In the genomic region with DNA sequence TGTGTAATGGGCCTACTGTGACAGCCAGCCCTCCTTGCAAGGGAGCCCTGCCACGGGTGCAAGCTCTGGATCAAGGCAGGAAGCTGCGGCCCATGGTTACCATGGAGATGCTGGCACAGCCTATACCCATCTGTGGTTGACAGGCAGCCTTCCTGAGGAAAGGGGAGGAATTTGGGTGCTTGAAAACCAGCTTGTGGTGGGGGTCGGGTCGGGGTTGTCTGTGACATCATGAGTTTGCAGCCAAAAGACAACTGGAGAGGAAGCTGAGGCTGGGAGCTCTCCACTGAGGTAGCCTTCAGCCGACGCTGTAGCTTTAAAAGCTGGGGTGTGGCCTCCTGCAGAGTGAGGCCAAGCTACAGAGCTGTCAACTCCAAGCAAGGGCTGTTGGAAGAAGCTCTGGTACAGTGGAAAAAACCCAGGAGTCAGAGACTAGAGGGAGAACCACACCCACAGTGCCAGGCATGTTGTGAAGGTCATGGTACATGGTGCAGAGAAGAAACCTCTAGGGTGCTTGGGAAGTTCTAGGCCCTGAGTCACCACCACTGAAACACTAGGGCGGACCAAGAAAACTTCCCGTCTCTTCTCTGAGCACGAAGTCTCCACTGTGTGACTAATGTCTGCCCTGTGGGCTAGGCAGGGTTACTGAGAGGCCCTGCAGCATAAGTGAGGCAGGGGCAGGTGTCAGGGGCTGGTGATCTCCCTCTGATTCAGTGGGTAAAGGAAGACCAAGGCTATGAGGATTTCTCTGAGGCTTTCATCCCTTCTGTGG, we compare ENCODE assay signal across 1 cellular context.
TF ChIP-seq lines count a peak whose summit lies in the region.

No MANE protein-coding gene starts in this region.

TF ChIP-seq in GM12878, 131 proteins besides CTCF, POLR2A, EP300 and RAD21 (continues in another document):
- TF ChIP-seq, protein P1, sequence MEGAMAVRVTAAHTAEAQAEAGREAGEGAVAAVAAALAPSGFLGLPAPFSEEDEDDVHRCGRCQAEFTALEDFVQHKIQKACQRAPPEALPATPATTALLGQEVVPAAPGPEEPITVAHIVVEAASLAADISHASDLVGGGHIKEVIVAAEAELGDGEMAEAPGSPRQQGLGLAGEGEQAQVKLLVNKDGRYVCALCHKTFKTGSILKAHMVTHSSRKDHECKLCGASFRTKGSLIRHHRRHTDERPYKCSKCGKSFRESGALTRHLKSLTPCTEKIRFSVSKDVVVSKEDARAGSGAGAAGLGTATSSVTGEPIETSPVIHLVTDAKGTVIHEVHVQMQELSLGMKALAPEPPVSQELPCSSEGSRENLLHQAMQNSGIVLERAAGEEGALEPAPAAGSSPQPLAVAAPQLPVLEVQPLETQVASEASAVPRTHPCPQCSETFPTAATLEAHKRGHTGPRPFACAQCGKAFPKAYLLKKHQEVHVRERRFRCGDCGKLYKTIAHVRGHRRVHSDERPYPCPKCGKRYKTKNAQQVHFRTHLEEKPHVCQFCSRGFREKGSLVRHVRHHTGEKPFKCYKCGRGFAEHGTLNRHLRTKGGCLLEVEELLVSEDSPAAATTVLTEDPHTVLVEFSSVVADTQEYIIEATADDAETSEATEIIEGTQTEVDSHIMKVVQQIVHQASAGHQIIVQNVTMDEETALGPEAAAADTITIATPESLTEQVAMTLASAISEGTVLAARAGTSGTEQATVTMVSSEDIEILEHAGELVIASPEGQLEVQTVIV (IDR thresholded peaks at IDR 0.05; ENCODE audit: borderline replicate concordance, partially characterized antibody) = no peak
- TF ChIP-seq NFXL1 (IDR thresholded peaks at IDR 0.05; ENCODE audit: borderline replicate concordance) = no peak
- no peak for TF ChIP-seq FOS (IDR thresholded peaks at IDR 0.05; ENCODE audit: borderline replicate concordance, extremely low read depth, insufficient read length)
- no peak for TF ChIP-seq ASH2L (IDR thresholded peaks at IDR 0.05; ENCODE audit: borderline replicate concordance, low read depth)
- TF ChIP-seq EGR1 (IDR thresholded peaks at IDR 0.05; ENCODE audit: borderline replicate concordance in 1 of 2, low read depth in 2 of 2, low read length in 2 of 2) = no peak
- TF ChIP-seq FOXM1 (IDR thresholded peaks at IDR 0.05; ENCODE audit: low read depth, low read length) = peak; percentile 75; the same call in 1 of the 2 replicates
- TF ChIP-seq NFYA (IDR thresholded peaks at IDR 0.05; ENCODE audit: borderline replicate concordance, low read depth, low read length) = no peak
- TF ChIP-seq POLR2AphosphoS5 (IDR thresholded peaks at IDR 0.05; ENCODE audit: low read length) = no peak
- TF ChIP-seq IKZF2 (IDR thresholded peaks at IDR 0.05) = peak; percentile 74 to 75; a peak in 3 of 4 replicates
- TF ChIP-seq, protein P2, sequence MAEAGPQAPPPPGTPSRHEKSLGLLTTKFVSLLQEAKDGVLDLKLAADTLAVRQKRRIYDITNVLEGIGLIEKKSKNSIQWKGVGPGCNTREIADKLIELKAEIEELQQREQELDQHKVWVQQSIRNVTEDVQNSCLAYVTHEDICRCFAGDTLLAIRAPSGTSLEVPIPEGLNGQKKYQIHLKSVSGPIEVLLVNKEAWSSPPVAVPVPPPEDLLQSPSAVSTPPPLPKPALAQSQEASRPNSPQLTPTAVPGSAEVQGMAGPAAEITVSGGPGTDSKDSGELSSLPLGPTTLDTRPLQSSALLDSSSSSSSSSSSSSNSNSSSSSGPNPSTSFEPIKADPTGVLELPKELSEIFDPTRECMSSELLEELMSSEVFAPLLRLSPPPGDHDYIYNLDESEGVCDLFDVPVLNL (IDR thresholded peaks at IDR 0.05; ENCODE audit: low read depth, low read length) = no peak
- TF ChIP-seq POLR2AphosphoS2 (IDR thresholded peaks at IDR 0.05; ENCODE audit: low read depth, low read length) = no peak; the same call in 1 of the 2 replicates
- TF ChIP-seq CREM (IDR thresholded peaks at IDR 0.05; ENCODE audit: low read depth) = peak; percentile 38; the same call in 1 of the 2 replicates
- peak; percentile 32; the same call in 1 of the 2 replicates for TF ChIP-seq TCF12 (IDR thresholded peaks at IDR 0.05; ENCODE audit: low read depth, low read length)
- TF ChIP-seq SRF (IDR thresholded peaks at IDR 0.05; ENCODE audit: low read depth in 2 of 2, low read length in 2 of 2) = no peak
- TF ChIP-seq NR2C2 (IDR thresholded peaks at IDR 0.05; ENCODE audit: borderline replicate concordance, control insufficient read depth, insufficient read length, low read depth) = no peak
- TF ChIP-seq, protein P3, sequence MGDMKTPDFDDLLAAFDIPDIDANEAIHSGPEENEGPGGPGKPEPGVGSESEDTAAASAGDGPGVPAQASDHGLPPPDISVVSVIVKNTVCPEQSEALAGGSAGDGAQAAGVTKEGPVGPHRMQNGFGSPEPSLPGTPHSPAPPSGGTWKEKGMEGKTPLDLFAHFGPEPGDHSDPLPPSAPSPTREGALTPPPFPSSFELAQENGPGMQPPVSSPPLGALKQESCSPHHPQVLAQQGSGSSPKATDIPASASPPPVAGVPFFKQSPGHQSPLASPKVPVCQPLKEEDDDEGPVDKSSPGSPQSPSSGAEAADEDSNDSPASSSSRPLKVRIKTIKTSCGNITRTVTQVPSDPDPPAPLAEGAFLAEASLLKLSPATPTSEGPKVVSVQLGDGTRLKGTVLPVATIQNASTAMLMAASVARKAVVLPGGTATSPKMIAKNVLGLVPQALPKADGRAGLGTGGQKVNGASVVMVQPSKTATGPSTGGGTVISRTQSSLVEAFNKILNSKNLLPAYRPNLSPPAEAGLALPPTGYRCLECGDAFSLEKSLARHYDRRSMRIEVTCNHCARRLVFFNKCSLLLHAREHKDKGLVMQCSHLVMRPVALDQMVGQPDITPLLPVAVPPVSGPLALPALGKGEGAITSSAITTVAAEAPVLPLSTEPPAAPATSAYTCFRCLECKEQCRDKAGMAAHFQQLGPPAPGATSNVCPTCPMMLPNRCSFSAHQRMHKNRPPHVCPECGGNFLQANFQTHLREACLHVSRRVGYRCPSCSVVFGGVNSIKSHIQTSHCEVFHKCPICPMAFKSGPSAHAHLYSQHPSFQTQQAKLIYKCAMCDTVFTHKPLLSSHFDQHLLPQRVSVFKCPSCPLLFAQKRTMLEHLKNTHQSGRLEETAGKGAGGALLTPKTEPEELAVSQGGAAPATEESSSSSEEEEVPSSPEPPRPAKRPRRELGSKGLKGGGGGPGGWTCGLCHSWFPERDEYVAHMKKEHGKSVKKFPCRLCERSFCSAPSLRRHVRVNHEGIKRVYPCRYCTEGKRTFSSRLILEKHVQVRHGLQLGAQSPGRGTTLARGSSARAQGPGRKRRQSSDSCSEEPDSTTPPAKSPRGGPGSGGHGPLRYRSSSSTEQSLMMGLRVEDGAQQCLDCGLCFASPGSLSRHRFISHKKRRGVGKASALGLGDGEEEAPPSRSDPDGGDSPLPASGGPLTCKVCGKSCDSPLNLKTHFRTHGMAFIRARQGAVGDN (IDR thresholded peaks at IDR 0.05) = peak; percentile 87
- TF ChIP-seq BMI1 (IDR thresholded peaks at IDR 0.05; ENCODE audit: borderline replicate concordance) = peak; percentile 70; the same call in 1 of the 2 replicates
- peak; percentile 60 for TF ChIP-seq NR2F1 (conservative IDR thresholded peaks at IDR 0.05)
- TF ChIP-seq IRF5 (IDR thresholded peaks at IDR 0.05; ENCODE audit: borderline replicate concordance) = no peak
- peak; percentile 38; the same call in 1 of the 2 replicates for TF ChIP-seq ZNF592 (IDR thresholded peaks at IDR 0.05)
- TF ChIP-seq, protein P4, sequence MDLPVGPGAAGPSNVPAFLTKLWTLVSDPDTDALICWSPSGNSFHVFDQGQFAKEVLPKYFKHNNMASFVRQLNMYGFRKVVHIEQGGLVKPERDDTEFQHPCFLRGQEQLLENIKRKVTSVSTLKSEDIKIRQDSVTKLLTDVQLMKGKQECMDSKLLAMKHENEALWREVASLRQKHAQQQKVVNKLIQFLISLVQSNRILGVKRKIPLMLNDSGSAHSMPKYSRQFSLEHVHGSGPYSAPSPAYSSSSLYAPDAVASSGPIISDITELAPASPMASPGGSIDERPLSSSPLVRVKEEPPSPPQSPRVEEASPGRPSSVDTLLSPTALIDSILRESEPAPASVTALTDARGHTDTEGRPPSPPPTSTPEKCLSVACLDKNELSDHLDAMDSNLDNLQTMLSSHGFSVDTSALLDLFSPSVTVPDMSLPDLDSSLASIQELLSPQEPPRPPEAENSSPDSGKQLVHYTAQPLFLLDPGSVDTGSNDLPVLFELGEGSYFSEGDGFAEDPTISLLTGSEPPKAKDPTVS (IDR thresholded peaks at IDR 0.05; ENCODE audit: low read depth, low read length) = no peak
- TF ChIP-seq NKRF (conservative IDR thresholded peaks at IDR 0.05) = no peak
- no peak for TF ChIP-seq PKNOX1 (IDR thresholded peaks at IDR 0.05)
- no peak for TF ChIP-seq SREBF2 (IDR thresholded peaks at IDR 0.05; ENCODE audit: low read length)
- no peak for TF ChIP-seq RELA (IDR thresholded peaks at IDR 0.05; ENCODE audit: borderline replicate concordance, partially characterized antibody)
- TF ChIP-seq ZZZ3 (IDR thresholded peaks at IDR 0.05; ENCODE audit: control insufficient read depth, insufficient read length, low read depth) = no peak
- TF ChIP-seq, protein P5, sequence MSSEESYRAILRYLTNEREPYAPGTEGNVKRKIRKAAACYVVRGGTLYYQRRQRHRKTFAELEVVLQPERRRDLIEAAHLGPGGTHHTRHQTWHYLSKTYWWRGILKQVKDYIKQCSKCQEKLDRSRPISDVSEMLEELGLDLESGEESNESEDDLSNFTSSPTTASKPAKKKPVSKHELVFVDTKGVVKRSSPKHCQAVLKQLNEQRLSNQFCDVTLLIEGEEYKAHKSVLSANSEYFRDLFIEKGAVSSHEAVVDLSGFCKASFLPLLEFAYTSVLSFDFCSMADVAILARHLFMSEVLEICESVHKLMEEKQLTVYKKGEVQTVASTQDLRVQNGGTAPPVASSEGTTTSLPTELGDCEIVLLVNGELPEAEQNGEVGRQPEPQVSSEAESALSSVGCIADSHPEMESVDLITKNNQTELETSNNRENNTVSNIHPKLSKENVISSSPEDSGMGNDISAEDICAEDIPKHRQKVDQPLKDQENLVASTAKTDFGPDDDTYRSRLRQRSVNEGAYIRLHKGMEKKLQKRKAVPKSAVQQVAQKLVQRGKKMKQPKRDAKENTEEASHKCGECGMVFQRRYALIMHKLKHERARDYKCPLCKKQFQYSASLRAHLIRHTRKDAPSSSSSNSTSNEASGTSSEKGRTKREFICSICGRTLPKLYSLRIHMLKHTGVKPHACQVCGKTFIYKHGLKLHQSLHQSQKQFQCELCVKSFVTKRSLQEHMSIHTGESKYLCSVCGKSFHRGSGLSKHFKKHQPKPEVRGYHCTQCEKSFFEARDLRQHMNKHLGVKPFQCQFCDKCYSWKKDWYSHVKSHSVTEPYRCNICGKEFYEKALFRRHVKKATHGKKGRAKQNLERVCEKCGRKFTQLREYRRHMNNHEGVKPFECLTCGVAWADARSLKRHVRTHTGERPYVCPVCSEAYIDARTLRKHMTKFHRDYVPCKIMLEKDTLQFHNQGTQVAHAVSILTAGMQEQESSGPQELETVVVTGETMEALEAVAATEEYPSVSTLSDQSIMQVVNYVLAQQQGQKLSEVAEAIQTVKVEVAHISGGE (CRISPR knock-in tag; IDR thresholded peaks at IDR 0.05) = no peak
